ENCODE assay signal across 21 cellular contexts in genomic region chr2:239389414-239390329, GRCh38. TPM values are rescaled to one million over a fixed set of nuclear protein-coding genes. Genes with fewer than 3 reads are reported as not detected.
A peak's percentile ranks its signal among the peaks of the same experiment; 100 is the strongest.
DNase-seq lines count a peak whose midpoint lies in the region; ATAC-seq, FAIRE-seq and TF ChIP-seq lines count a peak whose summit lies in the region.
"Had no signal": no experiment of that assay in that cellular context is flagged by ENCODE, and none has a peak within 500 bp of the region (broad histone marks: within the 10 kb centered on the region; RNA-seq: fewer than 3 reads in every experiment).

No MANE protein-coding gene starts in this region.

- H3K27ac ChIP-seq in right cardiac atrium (ENCODE audit: low read length), result no peak overlapping the region
- H3K27ac ChIP-seq in kidney (ENCODE audit: low read depth in 2 of 2, low read length in 2 of 2), result no peak overlapping the region
- H3K27ac ChIP-seq: A549 had no signal

- H3K4me1 ChIP-seq in right cardiac atrium (ENCODE audit: control insufficient read depth, insufficient read depth, low read length) (peaks cover 6% of the 10 kb centered on the region), kidney (ENCODE audit: control insufficient read depth in 1 of 2, insufficient read depth in 1 of 2, low read depth in 1 of 2, low read length in 2 of 2) (no peaks in the 10 kb centered on the region)
- H3K4me1 ChIP-seq: A549 had no signal

- H3K36me3 Mint-ChIP-seq in progenitor cell of endocrine pancreas (ENCODE audit: insufficient read depth), result peaks cover 4% of the 10 kb centered on the region

- peak overlapping the region; percentile 41 for H3K27ac Mint-ChIP-seq in progenitor cell of endocrine pancreas
- H3K27ac Mint-ChIP-seq: B cell; CD4-positive, CD25-positive, alpha-beta regulatory T cell had no signal

- no peak overlapping the region for H3K9ac ChIP-seq in kidney (ENCODE audit: low read length in 2 of 2)

- ATAC-seq in right cardiac atrium, result no peak
- ATAC-seq in GM19455 (IDR thresholded peaks at IDR 0.05; ENCODE audit: unreplicated experiment), result no peak
- ATAC-seq: A549, Panc1 had no signal

- no peak overlapping the region for H3K4me3 Mint-ChIP-seq in progenitor cell of endocrine pancreas (ENCODE audit: low read depth)
- H3K4me3 Mint-ChIP-seq: B cell; CD4-positive, CD25-positive, alpha-beta regulatory T cell had no signal

- peaks cover 7% of the 10 kb centered on the region for H3K4me1 Mint-ChIP-seq in progenitor cell of endocrine pancreas (ENCODE audit: low read depth)
- H3K4me1 Mint-ChIP-seq: B cell had no signal

- no peaks in the 10 kb centered on the region for H3K27me3 Mint-ChIP-seq in progenitor cell of endocrine pancreas
- H3K27me3 Mint-ChIP-seq: B cell; CD4-positive, CD25-positive, alpha-beta regulatory T cell had no signal

- intact Hi-C loops in right cardiac atrium (cut with DNase I), result loop anchor here in 1 of 4 donors (10.0 kb wide), 1 partner anchor 165 kb away; no protein-coding TSS in a partner anchor
- intact Hi-C loops in cardiac septum (cut with DNase I), result no loop called here
- intact Hi-C loops in kidney (cut with DNase I), result no loop called here

- no peak for TF ChIP-seq CTCF in kidney (IDR thresholded peaks at IDR 0.05; ENCODE audit: borderline replicate concordance, extremely low read depth, insufficient read depth)
- no peak for TF ChIP-seq CTCF in progenitor cell of endocrine pancreas (IDR thresholded peaks at IDR 0.05; ENCODE audit: unreplicated experiment)

- H3K36me3 ChIP-seq in kidney (ENCODE audit: control insufficient read depth in 1 of 2, insufficient read depth in 2 of 2, low read length in 2 of 2), result no peaks in the 10 kb centered on the region

- no peaks in the 10 kb centered on the region for H3K9me3 ChIP-seq in right cardiac atrium (ENCODE audit: control insufficient read depth, low read length)
- H3K9me3 ChIP-seq in kidney (ENCODE audit: control insufficient read depth in 1 of 2, low read length in 2 of 2), result no peaks in the 10 kb centered on the region
- H3K9me3 ChIP-seq: A549 had no signal

- H3K4me3 ChIP-seq in right cardiac atrium (ENCODE audit: low read length) (no peak overlapping the region), kidney (ENCODE audit: low read length in 2 of 2) (no peak overlapping the region)
- H3K4me3 ChIP-seq: A549 had no signal

- no peak for FAIRE-seq in kidney (lab: Jason Lieb, UNC)
- FAIRE-seq: A549, GM12892 had no signal

- no peaks in the 10 kb centered on the region for H3K27me3 ChIP-seq in right cardiac atrium (ENCODE audit: control insufficient read depth, insufficient read depth)

- WGBS in right cardiac atrium, result 97% methylated on average over 23 of the region's 23 CpGs

- DNase-seq in right cardiac atrium (peak in 2 of 3 donors; percentile 11 to 42), cardiac septum (ENCODE audit: low spot score) (no peak), kidney (peak; percentile 46), progenitor cell of endocrine pancreas (ENCODE audit: low spot score, unreplicated experiment) (no peak), UCSD-AML1 (lab: John Stamatoyannopoulos, UW; ENCODE audit: unreplicated experiment) (no peak)
- DNase-seq in effector CD4-positive, alpha-beta T cell, result no peak
- DNase-seq: CD4-positive, CD25-positive, alpha-beta regulatory T cell; COR-L47; DMS 273 treated with DMSO at 0.1 percent for 48 hours; GOT3; IMR-90; NCI-H1105; NCI-H2029 treated with DMSO at 0.1 percent for 48 hours; NCI-H226; NCI-H510A treated with DMSO at 0.1 percent for 48 hours; NCI-H748 treated with DMSO at 0.1 percent for 48 hours had no signal

- H3K9me3 Mint-ChIP-seq in progenitor cell of endocrine pancreas (ENCODE audit: low read depth), result no peaks in the 10 kb centered on the region
- H3K9me3 Mint-ChIP-seq: CD4-positive, CD25-positive, alpha-beta regulatory T cell had no signal

RNA-seq across cellular contexts. Expression of gene HDAC4, which starts 11.1 kb away (rescaled TPM):
- 10 to 100 TPM; 18.3 to 29.1 (median 25.4) TPM for total RNA-seq in right cardiac atrium
- polyA plus RNA-seq in right cardiac atrium, result 7.8 TPM
- 34.4 TPM for total RNA-seq in cardiac septum
- 56.8 TPM for total RNA-seq in kidney
- 2.2 TPM for polyA plus RNA-seq in kidney (ENCODE audit: insufficient read depth, low read depth, low replicate concordance)
- 38.4 and 46.2 TPM in 2 replicates for total RNA-seq in progenitor cell of endocrine pancreas

Comparison
In these comparisons a context has a peak if more than half of its experiments do, and no peak if none do; other contexts are left out.
1. DNase-seq: peak in right cardiac atrium (2 of 3) and kidney (single experiment); none in cardiac septum (single experiment), progenitor cell of endocrine pancreas (single experiment), effector CD4-positive, alpha-beta T cell (single experiment) and UCSD-AML1 (single experiment).